Comparison of ENCODE assay signal across 33 cellular contexts in the genomic region with DNA sequence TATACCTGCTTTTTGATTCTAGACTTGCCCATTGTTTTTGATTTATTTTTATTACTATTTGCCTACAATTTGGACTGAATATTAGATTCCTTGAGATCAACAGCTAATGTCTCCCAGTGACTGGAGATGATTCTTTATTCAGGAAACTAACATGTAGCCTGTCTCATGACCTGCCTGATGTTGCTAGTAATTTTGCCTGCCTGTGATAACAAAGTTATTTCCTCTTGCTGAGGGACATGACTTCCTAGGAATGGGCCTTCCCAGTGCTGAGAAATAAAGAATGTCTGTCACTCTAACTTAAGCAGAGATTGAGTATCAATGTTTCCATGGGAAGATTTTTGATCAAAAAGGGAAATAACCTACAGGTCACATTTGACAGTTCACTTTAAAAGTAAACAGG.
"Had no signal": no experiment of that assay in that cellular context is flagged by ENCODE, and none has a peak within 500 bp of the region (broad histone marks: within the 10 kb centered on the region; RNA-seq: fewer than 3 reads in every experiment).

No MANE protein-coding gene starts in this region.

- H3K36me3 Mint-ChIP-seq: activated naive CD4-positive, alpha-beta T cell treated with anti-CD3 and anti-CD28 coated beads, Interleukin-2, amount 10 ng/mL, durations not matched to agents 7 days and 5 days; activated naive CD4-positive, alpha-beta T cell treated with anti-CD3 and anti-CD28 coated beads, Interleukin-2, amount 50 U/mL, for 72 hours; activated naive CD8-positive, alpha-beta T cell treated with anti-CD3 and anti-CD28 coated beads, Interleukin-2, amount 10 ng/mL, durations not matched to agents 7 days and 5 days; brain; WTC11 had no signal

- H3K9me3 Mint-ChIP-seq: activated CD4-positive, alpha-beta memory T cell treated with anti-CD3 and anti-CD28 coated beads, Interleukin-2, amount 10 ng/mL, durations not matched to agents 7 days and 5 days; activated CD4-positive, alpha-beta T cell treated with anti-CD3 and anti-CD28 coated beads, Interleukin-2, amount 10 ng/mL, durations not matched to agents 7 days and 5 days; activated naive CD4-positive, alpha-beta T cell treated with anti-CD3 and anti-CD28 coated beads, Interleukin-2, amount 10 ng/mL, durations not matched to agents 7 days and 5 days; activated naive CD4-positive, alpha-beta T cell treated with anti-CD3 and anti-CD28 coated beads, Interleukin-2, amount 50 U/mL, for 72 hours; activated naive CD8-positive, alpha-beta T cell treated with anti-CD3 and anti-CD28 coated beads, Interleukin-2, amount 10 ng/mL, durations not matched to agents 7 days and 5 days; activated T-cell treated with anti-CD3 and anti-CD28 coated beads, Interleukin-2, amount 50 U/mL, for 24 hours; activated T-cell treated with anti-CD3 and anti-CD28 coated beads, Interleukin-2, amount 50 U/mL, for 72 hours; brain; effector memory CD8-positive, alpha-beta T cell; T-helper 2 cell treated with Interferon-gamma antibody and Interleukin-4, amounts not matched to agents 5 μg/mL and 100 μg/mL, for 36 hours; WTC11 had no signal

- H3K36me3 ChIP-seq: ascending aorta, breast epithelium, cardiac muscle cell, colonic mucosa had no signal

- H3K9me3 ChIP-seq: ascending aorta, breast epithelium, colonic mucosa had no signal

- H3K4me1 ChIP-seq: ascending aorta, breast epithelium, colonic mucosa had no signal

- ATAC-seq: activated naive CD4-positive, alpha-beta T cell treated with anti-CD3 and anti-CD28 coated beads, Interleukin-2, amount 50 U/mL, for 72 hours; activated T-cell treated with anti-CD3 and anti-CD28 coated beads, Interleukin-2, amount 50 U/mL, for 72 hours; effector memory CD8-positive, alpha-beta T cell; esophagus mucosa; T-helper 17 cell; WTC11 had no signal

- FAIRE-seq: frontal cortex had no signal

- DNase-seq: activated CD4-positive, alpha-beta memory T cell treated with anti-CD3 and anti-CD28 coated beads, Interleukin-2, amount 10 ng/mL, durations not matched to agents 7 days and 5 days; activated CD4-positive, alpha-beta T cell treated with anti-CD3 and anti-CD28 coated beads for 1 hour; activated CD4-positive, alpha-beta T cell treated with anti-CD3 and anti-CD28 coated beads for 4 hours; activated CD4-positive, alpha-beta T cell treated with anti-CD3 and anti-CD28 coated beads, Interleukin-2, amount 10 ng/mL, durations not matched to agents 7 days and 5 days; activated CD4-positive, alpha-beta T cell treated with anti-CD3 and anti-CD28 coated beads, Interleukin-2, amount 50 U/mL, for 4 hours; activated CD8-positive, alpha-beta memory T cell treated with anti-CD3 and anti-CD28 coated beads, Interleukin-2, amount 50 U/mL, for 48 hours; activated gamma-delta T cell; activated naive CD4-positive, alpha-beta T cell; activated naive CD4-positive, alpha-beta T cell treated with anti-CD3 and anti-CD28 coated beads, Interleukin-2, amount 10 ng/mL, durations not matched to agents 7 days and 5 days; activated naive CD8-positive, alpha-beta T cell treated with anti-CD3 and anti-CD28 coated beads, Interleukin-2, amount 10 ng/mL, durations not matched to agents 7 days and 5 days; activated T-cell treated with anti-CD3 and anti-CD28 coated beads for 4 hours; activated T-cell treated with anti-CD3 and anti-CD28 coated beads, Interleukin-2, amount 50 U/mL, for 24 hours; activated T-cell treated with anti-CD3 and anti-CD28 coated beads, Interleukin-2, amount 50 U/mL, for 72 hours; central memory CD4-positive, alpha-beta T cell; cerebellar nuclear complex; colonic mucosa; effector CD4-positive, alpha-beta T cell; effector memory CD8-positive, alpha-beta T cell; foreskin fibroblast; head of caudate nucleus; T-helper 1 cell; T-helper 17 cell; T1000 had no signal

- H3K4me1 Mint-ChIP-seq: activated CD4-positive, alpha-beta memory T cell treated with anti-CD3 and anti-CD28 coated beads, Interleukin-2, amount 10 ng/mL, durations not matched to agents 7 days and 5 days; activated CD4-positive, alpha-beta T cell treated with anti-CD3 and anti-CD28 coated beads, Interleukin-2, amount 10 ng/mL, durations not matched to agents 7 days and 5 days; activated naive CD4-positive, alpha-beta T cell treated with anti-CD3 and anti-CD28 coated beads, Interleukin-2, amount 10 ng/mL, durations not matched to agents 7 days and 5 days; activated naive CD8-positive, alpha-beta T cell treated with anti-CD3 and anti-CD28 coated beads, Interleukin-2, amount 10 ng/mL, durations not matched to agents 7 days and 5 days; T-helper 17 cell had no signal

- H3K27ac Mint-ChIP-seq: activated CD4-positive, alpha-beta memory T cell treated with anti-CD3 and anti-CD28 coated beads, Interleukin-2, amount 10 ng/mL, durations not matched to agents 7 days and 5 days; activated CD4-positive, alpha-beta T cell treated with anti-CD3 and anti-CD28 coated beads, Interleukin-2, amount 10 ng/mL, durations not matched to agents 7 days and 5 days; activated naive CD4-positive, alpha-beta T cell treated with anti-CD3 and anti-CD28 coated beads, Interleukin-2, amount 10 ng/mL, durations not matched to agents 7 days and 5 days; activated naive CD4-positive, alpha-beta T cell treated with anti-CD3 and anti-CD28 coated beads, Interleukin-2, amount 50 U/mL, for 72 hours; activated naive CD8-positive, alpha-beta T cell treated with anti-CD3 and anti-CD28 coated beads, Interleukin-2, amount 10 ng/mL, durations not matched to agents 7 days and 5 days; activated T-cell treated with anti-CD3 and anti-CD28 coated beads, Interleukin-2, amount 50 U/mL, for 24 hours; activated T-cell treated with anti-CD3 and anti-CD28 coated beads, Interleukin-2, amount 50 U/mL, for 72 hours; brain; effector memory CD8-positive, alpha-beta T cell; T-helper 17 cell; T-helper 2 cell treated with Interferon-gamma antibody and Interleukin-4, amounts not matched to agents 5 μg/mL and 100 μg/mL, for 36 hours; WTC11 had no signal

- H3K27ac ChIP-seq: ascending aorta, breast epithelium, cardiac muscle cell, colonic mucosa, VCaP had no signal

- H3K4me3 Mint-ChIP-seq: activated CD4-positive, alpha-beta memory T cell treated with anti-CD3 and anti-CD28 coated beads, Interleukin-2, amount 10 ng/mL, durations not matched to agents 7 days and 5 days; activated CD4-positive, alpha-beta T cell treated with anti-CD3 and anti-CD28 coated beads, Interleukin-2, amount 10 ng/mL, durations not matched to agents 7 days and 5 days; activated naive CD4-positive, alpha-beta T cell treated with anti-CD3 and anti-CD28 coated beads, Interleukin-2, amount 10 ng/mL, durations not matched to agents 7 days and 5 days; activated naive CD8-positive, alpha-beta T cell treated with anti-CD3 and anti-CD28 coated beads, Interleukin-2, amount 10 ng/mL, durations not matched to agents 7 days and 5 days; activated T-cell treated with anti-CD3 and anti-CD28 coated beads, Interleukin-2, amount 50 U/mL, for 24 hours; activated T-cell treated with anti-CD3 and anti-CD28 coated beads, Interleukin-2, amount 50 U/mL, for 72 hours; brain; effector memory CD8-positive, alpha-beta T cell; T-helper 17 cell; T-helper 2 cell treated with Interferon-gamma antibody and Interleukin-4, amounts not matched to agents 5 μg/mL and 100 μg/mL, for 36 hours; WTC11 had no signal

- H3K4me3 ChIP-seq: ascending aorta, breast epithelium, cardiac muscle cell, colonic mucosa had no signal

- H3K27me3 ChIP-seq: ascending aorta, breast epithelium, cardiac muscle cell, colonic mucosa had no signal
